ENCODE assay signal across 8 cellular contexts in the genomic region with DNA sequence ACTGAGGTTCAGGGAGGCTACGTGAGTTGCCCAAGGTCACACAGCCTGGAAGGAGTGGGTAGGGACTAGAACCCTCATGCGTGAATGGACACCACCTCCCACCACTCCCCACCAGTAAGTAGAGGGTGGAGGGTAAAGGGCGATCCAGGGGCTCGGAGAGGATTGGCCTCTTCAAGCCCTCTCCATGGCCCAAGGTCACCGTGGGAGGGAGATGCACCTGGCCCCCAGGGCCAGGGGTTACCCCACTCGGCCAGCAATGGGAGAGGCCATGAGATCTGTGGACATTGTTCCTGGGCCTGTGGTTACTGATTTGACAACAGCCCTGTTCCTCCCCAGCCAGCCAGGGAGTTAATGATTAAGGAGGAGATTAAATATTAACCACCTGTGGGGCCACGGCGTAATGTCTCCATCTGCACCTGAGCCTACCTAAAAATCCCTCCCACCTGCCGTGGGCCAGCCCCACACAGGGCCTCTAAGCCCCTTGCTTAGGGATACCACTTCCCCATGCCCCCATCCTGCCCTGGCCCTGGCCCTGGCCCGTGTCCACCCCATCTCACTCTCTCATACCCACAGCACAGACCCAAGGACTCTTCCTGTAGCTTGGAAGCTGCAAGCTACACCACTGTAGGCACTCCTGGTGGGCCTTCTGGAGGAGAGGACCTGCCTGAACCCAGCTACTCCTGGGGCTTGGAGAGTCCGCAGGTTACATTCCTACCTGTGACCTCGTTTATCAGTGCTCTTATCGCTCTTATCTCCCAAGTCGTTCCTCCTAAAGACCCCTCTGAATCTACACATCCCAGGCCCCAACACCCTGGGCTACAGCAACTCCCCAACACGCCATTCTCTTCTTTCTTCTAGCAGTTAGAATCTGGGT. TPM values are rescaled to one million over a fixed set of nuclear protein-coding genes. Genes with fewer than 3 reads are reported as not detected.
DNase-seq lines count a peak whose midpoint lies in the region; ATAC-seq and TF ChIP-seq lines count a peak whose summit lies in the region.

No MANE protein-coding gene starts in this region.

- ATAC-seq in GM18498 (IDR thresholded peaks at IDR 0.05; ENCODE audit: unreplicated experiment) (peak; percentile 59), GM23338 (no peak), PC-3 (no peak)

- DNase-seq in GM23338 (ENCODE audit: low spot score) (no peak), RWPE1 (ENCODE audit: low spot score) (no peak), dermis blood vessel endothelial cell (no peak), NCI-H187 treated with DMSO at 0.1 percent for 48 hours (lab: John Stamatoyannopoulos, UW) (no peak), PC-3 (no peak)
- DNase-seq in stimulated activated naive CD4-positive, alpha-beta T cell treated with Interleukin-2 at 50 U/mL for 16 hours (lab: John Stamatoyannopoulos, UW): no peak

- H3K4me1 ChIP-seq in GM23338 (ENCODE audit: insufficient read depth) (0 out of 2 replicates have a peak, but pooled peaks cover 3% of the 10 kb centered on the region), mucosa of stomach (ENCODE audit: control insufficient read depth, insufficient read depth, low read length) (peaks cover 61% of the 10 kb centered on the region), PC-3 (ENCODE audit: insufficient read depth, low read length) (peaks cover under 1% of the 10 kb centered on the region; the same call in 1 of the 2 replicates)

- H3K4me3 ChIP-seq in GM23338: no peak overlapping the region
- peak overlapping the region; percentile 45 for H3K4me3 ChIP-seq in mucosa of stomach (ENCODE audit: low read length)
- H3K4me3 ChIP-seq in PC-3 (ENCODE audit: low read length): no peak overlapping the region

- no peaks in the 10 kb centered on the region for H3K27me3 ChIP-seq in GM23338 (ENCODE audit: insufficient read depth)
- H3K27me3 ChIP-seq in mucosa of stomach (ENCODE audit: control insufficient read depth, insufficient read depth, low read length): no peaks in the 10 kb centered on the region
- no peaks in the 10 kb centered on the region for H3K27me3 ChIP-seq in PC-3 (ENCODE audit: low read length)

- intact Hi-C loops in PC-3 (cut with micrococcal nuclease): no loop called here

- H3K9ac ChIP-seq in mucosa of stomach (ENCODE audit: low read length) (peak overlapping the region; percentile 68), PC-3 (ENCODE audit: low read length) (no peak overlapping the region)

- no peak for TF ChIP-seq CTCF in GM23338 (conservative IDR thresholded peaks at IDR 0.05; ENCODE audit: low read depth in 2 of 2)
- TF ChIP-seq CTCF in RWPE1 (conservative IDR thresholded peaks at IDR 0.05; ENCODE audit: low read depth): no peak
- TF ChIP-seq CTCF in PC-3 (conservative IDR thresholded peaks at IDR 0.05; ENCODE audit: low read depth, low read length): no peak

- CTCF ChIA-PET in RWPE1 (lab: Yijun Ruan, JAX) (interaction anchor here (1.0 kb wide), 1 partner anchor 207 kb away, joined by 3 read pairs; no protein-coding TSS in a partner anchor), PC-3 (lab: Charles Lee) (no interaction called here)

- H3K4me1 Mint-ChIP-seq in GM23338: peaks cover 19% of the 10 kb centered on the region

- no peak overlapping the region for H3K27ac Mint-ChIP-seq in GM23338

- H3K9me3 ChIP-seq in mucosa of stomach (ENCODE audit: control insufficient read depth, low read length) (no peaks in the 10 kb centered on the region), PC-3 (ENCODE audit: low read length) (no peaks in the 10 kb centered on the region)

- peaks cover 16% of the 10 kb centered on the region for H3K27me3 Mint-ChIP-seq in GM23338 (ENCODE audit: insufficient read depth, low read depth, poor library complexity)

- H4K20me1 ChIP-seq in GM23338 (replicated peaks; ENCODE audit: insufficient read depth) (no peaks in the 10 kb centered on the region), PC-3 (ENCODE audit: low read length) (no peaks in the 10 kb centered on the region)

- BruUV-seq in PC-3 (replicated peaks; lab: Mats Ljungman, UMichigan): no TSS peak

- no peak overlapping the region for H3K4me3 Mint-ChIP-seq in GM23338

- no peaks in the 10 kb centered on the region for H3F3A ChIP-seq in GM23338 (replicated peaks; ENCODE audit: low read depth)
- H3F3A ChIP-seq in PC-3 (ENCODE audit: low read length, unreplicated experiment): no peaks in the 10 kb centered on the region

- H3K9me3 Mint-ChIP-seq in GM23338: no peaks in the 10 kb centered on the region; the same call in 1 of the 3 replicates

- no peaks in the 10 kb centered on the region; the same call in 2 of the 3 replicates for H3K36me3 Mint-ChIP-seq in GM23338 (ENCODE audit: low read depth)

- H3K9me2 ChIP-seq in GM23338 (ENCODE audit: insufficient read depth) (no peaks in the 10 kb centered on the region), PC-3 (replicated peaks; ENCODE audit: low read length) (no peaks in the 10 kb centered on the region)

- peak overlapping the region; percentile 52; the same call in 1 of the 2 replicates for H2AFZ ChIP-seq in GM23338
- H2AFZ ChIP-seq in PC-3 (ENCODE audit: low read length): no peak overlapping the region

- no peaks in the 10 kb centered on the region for H3K36me3 ChIP-seq in GM23338 (ENCODE audit: insufficient read depth)
- H3K36me3 ChIP-seq in mucosa of stomach (ENCODE audit: control insufficient read depth, insufficient read depth, low read length): no peaks in the 10 kb centered on the region
- no peaks in the 10 kb centered on the region for H3K36me3 ChIP-seq in PC-3 (ENCODE audit: low read depth, low read length)

- H3K79me2 ChIP-seq in GM23338 (replicated peaks; ENCODE audit: insufficient read depth): no peaks in the 10 kb centered on the region
- H3K79me2 ChIP-seq in PC-3 (ENCODE audit: low read length): no peaks in the 10 kb centered on the region

- no peak overlapping the region for H3K27ac ChIP-seq in GM23338 (ENCODE audit: low read depth)
- peak overlapping the region; percentile 42 for H3K27ac ChIP-seq in RWPE1
- no peak overlapping the region for H3K27ac ChIP-seq in PC-3 (ENCODE audit: low read length)

- POLR2A ChIA-PET in RWPE1 (lab: Yijun Ruan, JAX; ENCODE audit: low non-redundant PET): no interaction called here
- POLR2A ChIA-PET in PC-3 (lab: Charles Lee; ENCODE audit: unreplicated experiment): no interaction called here

- H3K4me2 ChIP-seq in GM23338 (no peak overlapping the region), PC-3 (ENCODE audit: low read length) (no peak overlapping the region)

TF ChIP-seq in GM23338, 12 proteins besides CTCF, POLR2A, EP300 and RAD21:
- no peak for TF ChIP-seq ZNF331 (CRISPR knock-in tag; IDR thresholded peaks at IDR 0.05; ENCODE audit: low read depth)
- TF ChIP-seq EZH2 (IDR thresholded peaks at IDR 0.05; ENCODE audit: low read depth, unreplicated experiment): no peak

RNA-seq across cellular contexts. Expression of a gene that starts 32.2 kb away (rescaled TPM):
- 37.9 and 43.0 TPM in 2 replicates for total RNA-seq in GM23338 (2014; rRNA removed; shearing (Covaris generic))
- 38.4 and 39.6 TPM in 2 replicates for polyA plus RNA-seq in GM23338 (2016; fragmentation: Nextera tagmentation; extraction: Ambion mirVana)
- total RNA-seq in dermis blood vessel endothelial cell (13.1 and 30.7 TPM in 2 replicates), PC-3 (2014; rRNA removed) (14.8 and 26.0 TPM in 2 replicates)
